ENCODE assay signal across 1 cellular context in genomic region chr2:20051518-20052228, GRCh38.
TF ChIP-seq lines count a peak whose summit lies in the region.

Gene LAPTM4A, minus strand, starts transcription at chr2:20051628. Its CDS starts 108 bp downstream, at chr2:20051520.

TF ChIP-seq in IMR-90, 13 proteins besides CTCF, POLR2A, EP300 and RAD21 (continued from another document):
- no peak for TF ChIP-seq RFX5 (IDR thresholded peaks at IDR 0.05; ENCODE audit: low read depth, low read length)
TF ChIP-seq in IMR-90: peak in this region for 6.
